1 cellular context compared by ENCODE assay signal in genomic region chr21:33403786-33404571, GRCh38.
TF ChIP-seq lines count a peak whose summit lies in the region.

No MANE protein-coding gene starts in this region.

TF ChIP-seq in HEK293, 187 proteins besides CTCF, POLR2A, EP300 and RAD21 (continued from another document and continues in another):
- peak; percentile 100 for TF ChIP-seq ZNF335 (tag by site-specific recombination; conservative IDR thresholded peaks at IDR 0.05)
- TF ChIP-seq ZNF423 (tag by site-specific recombination; IDR thresholded peaks at IDR 0.05) = peak; percentile 63
- peak; percentile 92 for TF ChIP-seq GLIS1 (tag by site-specific recombination; IDR thresholded peaks at IDR 0.05)
- no peak for TF ChIP-seq ZNF48 (tag by site-specific recombination; IDR thresholded peaks at IDR 0.05)
- no peak for TF ChIP-seq ZNF560 (tag by site-specific recombination; IDR thresholded peaks at IDR 0.05; ENCODE audit: borderline replicate concordance)
- TF ChIP-seq ZBTB26 (tag by site-specific recombination; optimal IDR thresholded peaks at IDR 0.05) = peak; percentile 82
- TF ChIP-seq IKZF3 (tag by site-specific recombination; IDR thresholded peaks at IDR 0.05) = no peak
- TF ChIP-seq ZBTB17 (tag by site-specific recombination; IDR thresholded peaks at IDR 0.05) = peak; percentile 73
- TF ChIP-seq ELK4 (IDR thresholded peaks at IDR 0.05; ENCODE audit: borderline replicate concordance, low read depth, low read length) = no peak
- TF ChIP-seq ZNF660 (tag by site-specific recombination; IDR thresholded peaks at IDR 0.05) = no peak
- TF ChIP-seq ZNF830 (tag by site-specific recombination; IDR thresholded peaks at IDR 0.05; ENCODE audit: low read depth) = no peak
- TF ChIP-seq ZNF658 (tag by site-specific recombination; IDR thresholded peaks at IDR 0.05) = no peak
- no peak for TF ChIP-seq RBAK (tag by site-specific recombination; IDR thresholded peaks at IDR 0.05)
- peak; percentile 66; the same call in 1 of the 2 replicates for TF ChIP-seq ZEB2 (tag by site-specific recombination; IDR thresholded peaks at IDR 0.05)
- peak; percentile 66; the same call in 1 of the 2 replicates for TF ChIP-seq ZBTB6 (tag by site-specific recombination; IDR thresholded peaks at IDR 0.05)
- peak; percentile 90 for TF ChIP-seq ZBTB8A (tag by site-specific recombination; IDR thresholded peaks at IDR 0.05)
- peak; percentile 66 for TF ChIP-seq ZNF600 (tag by site-specific recombination; IDR thresholded peaks at IDR 0.05)
- TF ChIP-seq SETDB1 (IDR thresholded peaks at IDR 0.05; ENCODE audit: insufficient read length, low read length) = no peak
- no peak for TF ChIP-seq ZNF19 (tag by site-specific recombination; IDR thresholded peaks at IDR 0.05; ENCODE audit: low read depth)
- TF ChIP-seq PATZ1 (tag by site-specific recombination; IDR thresholded peaks at IDR 0.05) = peak; percentile 90
- TF ChIP-seq ZNF280D (tag by site-specific recombination; IDR thresholded peaks at IDR 0.05) = no peak
- no peak for TF ChIP-seq ZNF132 (tag by site-specific recombination; IDR thresholded peaks at IDR 0.05; ENCODE audit: borderline replicate concordance)
- TF ChIP-seq PBX3 (CRISPR knock-in tag; IDR thresholded peaks at IDR 0.05) = no peak
- no peak for TF ChIP-seq SP7 (tag by site-specific recombination; IDR thresholded peaks at IDR 0.05)
- TF ChIP-seq OSR2 (tag by site-specific recombination; IDR thresholded peaks at IDR 0.05) = 0 out of 2 replicates have a peak, but pooled peaks have one; percentile 52
- no peak for TF ChIP-seq ZNF792 (tag by site-specific recombination; IDR thresholded peaks at IDR 0.05)
- TF ChIP-seq ZNF114 (tag by site-specific recombination; IDR thresholded peaks at IDR 0.05) = no peak
- peak; percentile 33; the same call in 1 of the 2 replicates for TF ChIP-seq ZFP37 (tag by site-specific recombination; IDR thresholded peaks at IDR 0.05)
- peak; percentile 93 for TF ChIP-seq GLIS2 (tag by site-specific recombination; IDR thresholded peaks at IDR 0.05)
- 0 out of 2 replicates have a peak, but pooled peaks have one; percentile 31 for TF ChIP-seq PRDM10 (tag by site-specific recombination; IDR thresholded peaks at IDR 0.05)
- TF ChIP-seq SP2 (tag by site-specific recombination; IDR thresholded peaks at IDR 0.05) = peak; percentile 51
- no peak for TF ChIP-seq ZNF174 (tag by site-specific recombination; IDR thresholded peaks at IDR 0.05)
- no peak for TF ChIP-seq ZNF670 (tag by site-specific recombination; IDR thresholded peaks at IDR 0.05; ENCODE audit: low read depth)
- TF ChIP-seq ZFP41 (tag by site-specific recombination; IDR thresholded peaks at IDR 0.05; ENCODE audit: borderline replicate concordance) = no peak
- no peak for TF ChIP-seq ZNF785 (tag by site-specific recombination; IDR thresholded peaks at IDR 0.05)
- peak; percentile 46 for TF ChIP-seq ZNF341 (tag by site-specific recombination; IDR thresholded peaks at IDR 0.05; ENCODE audit: low read depth)
- TF ChIP-seq ZBTB10 (tag by site-specific recombination; IDR thresholded peaks at IDR 0.05) = peak; percentile 84
- TF ChIP-seq MEIS1 (CRISPR knock-in tag; IDR thresholded peaks at IDR 0.05; ENCODE audit: borderline replicate concordance) = no peak
- TF ChIP-seq ZFHX2 (tag by site-specific recombination; conservative IDR thresholded peaks at IDR 0.05) = peak; percentile 90
- no peak for TF ChIP-seq ZFP3 (tag by site-specific recombination; IDR thresholded peaks at IDR 0.05; ENCODE audit: low read depth)
- no peak for TF ChIP-seq ZNF701 (tag by site-specific recombination; IDR thresholded peaks at IDR 0.05)
- no peak for TF ChIP-seq REPIN1 (tag by site-specific recombination; IDR thresholded peaks at IDR 0.05; ENCODE audit: low read depth)
- TF ChIP-seq ZNF677 (tag by site-specific recombination; IDR thresholded peaks at IDR 0.05) = no peak
- TF ChIP-seq ZNF558 (tag by site-specific recombination; IDR thresholded peaks at IDR 0.05) = no peak
- TF ChIP-seq BCL11B (tag by site-specific recombination; IDR thresholded peaks at IDR 0.05; ENCODE audit: low read depth) = no peak
- peak; percentile 95 for TF ChIP-seq ZIC2 (tag by site-specific recombination; IDR thresholded peaks at IDR 0.05)
- peak; percentile 88 for TF ChIP-seq ZBTB20 (tag by site-specific recombination; IDR thresholded peaks at IDR 0.05)
- no peak for TF ChIP-seq ZNF292 (tag by site-specific recombination; IDR thresholded peaks at IDR 0.05; ENCODE audit: borderline replicate concordance, low read depth)
- peak; percentile 48; the same call in 1 of the 2 replicates for TF ChIP-seq ZNF398 (tag by site-specific recombination; IDR thresholded peaks at IDR 0.05)
